In genomic region chr16:3459401-3460090, GRCh38 we compare ENCODE assay signal across 8 cellular contexts. TPM values are rescaled to one million over a fixed set of nuclear protein-coding genes. Genes with fewer than 3 reads are reported as not detected.
DNase-seq lines count a peak whose midpoint lies in the region; ATAC-seq, FAIRE-seq and TF ChIP-seq lines count a peak whose summit lies in the region.

No MANE protein-coding gene starts in this region.

- H3K27ac ChIP-seq in GM12878 (ENCODE audit: control insufficient read depth, insufficient read depth) = 0 out of 2 replicates have a peak overlapping the region, but pooled peaks have one; percentile 27
- peak overlapping the region in 1 of 2 donors; percentile 94 for H3K27ac ChIP-seq in uterus

- CTCF ChIA-PET in GM12878 (lab: Yijun Ruan, JAX) = interaction anchor here (2.7 to 2.9 kb wide), 2 partner anchors 192 to 330 kb away, joined by 9 to 12 read pairs; no protein-coding TSS in a partner anchor

- no peaks in the 10 kb centered on the region for H3K27me3 Mint-ChIP-seq in memory B cell

- no peak for TF ChIP-seq POLR2A in GM12878 (IDR thresholded peaks at IDR 0.05; ENCODE audit: low read depth, low read length)
- TF ChIP-seq POLR2A in uterus (IDR thresholded peaks at IDR 0.05) = no peak

- no peak overlapping the region for H2AFZ ChIP-seq in GM12878 (ENCODE audit: control insufficient read depth, low read depth, low read length)

- peak overlapping the region; percentile 85 for H3K4me3 Mint-ChIP-seq in memory B cell

- H4K20me1 ChIP-seq in GM12878 (ENCODE audit: control insufficient read depth, insufficient read depth) = peaks cover under 1% of the 10 kb centered on the region; the same call in 1 of the 2 replicates

- ATAC-seq in GM12878 (no peak), memory B cell (ENCODE audit: low read depth) (no peak), HG03342 (IDR thresholded peaks at IDR 0.05; ENCODE audit: unreplicated experiment) (no peak)

- H3K4me1 Mint-ChIP-seq in memory B cell = peaks cover 25% of the 10 kb centered on the region

- TSS peak; percentile 57 for BruUV-seq in GM12878 (replicated peaks; lab: Mats Ljungman, UMichigan)

- H3K9me3 Mint-ChIP-seq in memory B cell = no peaks in the 10 kb centered on the region

- DNase-seq in stimulated activated CD4-positive, alpha-beta T cell treated with anti-CD3 and anti-CD28 coated beads, Interleukin-15, amount 100 ng/mL, for 24 hours = peak; percentile 33
- DNase-seq in stimulated activated CD4-positive, alpha-beta T cell treated with anti-CD3 and anti-CD28 coated beads, Interleukin-1b, Interleukin-23, amount 100 ng/mL, for 48 hours = no peak
- DNase-seq in GM12878 (ENCODE audit: low read depth, low spot score) (no peak), memory B cell (ENCODE audit: low spot score in 2 of 2) (no peak), NCI-H226 (no peak), NCI-H2171 (lab: John Stamatoyannopoulos, UW) (no peak), uterus (no peak)

- H3K27me3 ChIP-seq in GM12878 (replicated peaks in 1 of 2; ENCODE audit: control insufficient read depth in 2 of 2, insufficient read depth in 2 of 2, low read length in 1 of 2) = no peaks in the 10 kb centered on the region
- no peaks in the 10 kb centered on the region for H3K27me3 ChIP-seq in uterus

- peaks cover 66% of the 10 kb centered on the region for H3K79me2 ChIP-seq in GM12878 (ENCODE audit: control insufficient read depth, insufficient read depth, low read length)

- SMC1A ChIA-PET in GM12878 (lab: Charles Lee; ENCODE audit: uncharacterized antibody, unreplicated experiment) = interaction anchor here (1.5 kb wide), 1 partner anchor 176 kb away, joined by 4 read pairs; the partner anchor contains the start of gene ZNF263

- in situ Hi-C loops in GM12878 (cut with MboI) = no loop called here

- H3K36me3 ChIP-seq in GM12878 (ENCODE audit: control insufficient read depth in 2 of 2, insufficient read depth in 2 of 2, low read length in 1 of 2) = no peaks in the 10 kb centered on the region; a peak in 1 of 4 replicates
- no peaks in the 10 kb centered on the region for H3K36me3 ChIP-seq in uterus

- 81% methylated on average over 9 of the region's 9 CpGs for WGBS in GM12878 (ENCODE audit: insufficient coverage, insufficient replicate concordance, low lambda C conversion rate, missing lambda C conversion rate)

- peak overlapping the region; percentile 86 for H3K4me2 ChIP-seq in GM12878 (ENCODE audit: control insufficient read depth, insufficient read depth)

- peak overlapping the region; percentile 79; the same call in 1 of the 2 replicates for H3K9ac ChIP-seq in GM12878 (ENCODE audit: control insufficient read depth, insufficient read depth, low read length)

- no peak for TF ChIP-seq RAD21 in GM12878 (IDR thresholded peaks at IDR 0.05; ENCODE audit: insufficient read depth, low read depth, low read length)

- TF ChIP-seq CTCF in GM12878 (IDR thresholded peaks at IDR 0.05 in 2 of 3, conservative IDR thresholded peaks at IDR 0.05 in 1 of 3; ENCODE audit: control insufficient read depth in 2 of 3, extremely low read depth in 1 of 3, insufficient read depth in 1 of 3, low read depth in 3 of 3, low read length in 3 of 3) (no peak), uterus (IDR thresholded peaks at IDR 0.05) (no peak)

- no peak for TF ChIP-seq EP300 in GM12878 (IDR thresholded peaks at IDR 0.05; ENCODE audit: borderline replicate concordance in 1 of 2, control insufficient read depth in 1 of 2, low read depth in 2 of 2, low read length in 2 of 2)

- RAD21 ChIA-PET in GM12878 (lab: Charles Lee; ENCODE audit: unreplicated experiment) = no interaction called here

- POLR2A ChIA-PET in GM12878 (lab: Charles Lee) = interaction anchor here (1.0 kb wide), 1 partner anchor 16 kb away, joined by 3 read pairs; the partner anchor contains the start of genes NAA60 and ZNF597

- peaks cover 21% of the 10 kb centered on the region for H3K4me1 ChIP-seq in GM12878 (ENCODE audit: control insufficient read depth, insufficient read depth, low read length)
- H3K4me1 ChIP-seq in uterus = peaks cover 0 to 13% of the 10 kb centered on the region in 2 donors

- intact Hi-C loops in GM12878 (cut with micrococcal nuclease; ENCODE audit: unreplicated experiment) = loop anchor here (1.0 to 5.0 kb wide), 4 partner anchors 43 to 271 kb away; partner anchors contain the start of genes CLUAP1, OR1F1, ZNF174 and ZSCAN32
- intact Hi-C loops in uterus (cut with DNase I; ENCODE audit: low total_unique reads) = no loop called here

- H3K9me3 ChIP-seq in GM12878 (replicated peaks; ENCODE audit: control insufficient read depth, insufficient read depth, low read length) (no peaks in the 10 kb centered on the region), uterus (no peaks in the 10 kb centered on the region)

- peak overlapping the region; percentile 77 for H3K4me3 ChIP-seq in GM12878
- H3K4me3 ChIP-seq in uterus = peak overlapping the region in 1 of 2 donors; percentile 92

- peak; percentile 23 for FAIRE-seq in GM12878 (lab: Jason Lieb, UNC)

- H3K36me3 Mint-ChIP-seq in memory B cell = no peaks in the 10 kb centered on the region

- peak overlapping the region; percentile 88 for H3K27ac Mint-ChIP-seq in memory B cell

RNA-seq across cellular contexts. Expression of gene NAA60, which starts 16.1 kb away (rescaled TPM):
- 45.2 and 45.7 TPM in 2 replicates for total RNA-seq in GM12878 (2013; cell fraction: nucleolus; rRNA removed)
- total RNA-seq in GM12878 (2014; rRNA removed) = 17.6 and 19.3 TPM in 2 replicates
- total RNA-seq in GM12878 (2014; rRNA removed; fragmentation: Illumina TruSeq; extraction: Trizol) = 10.9 and 15.6 TPM in 2 replicates
- 38.6 and 39.7 TPM in 2 replicates for total RNA-seq in GM12878 (2021)
- 14.5 TPM for polyA plus RNA-seq in GM12878 (2011; ENCODE audit: low read depth)
- 24.3 and 30.8 TPM in 2 replicates for polyA plus RNA-seq in GM12878 (2011; rRNA removed)
- polyA plus RNA-seq in GM12878 (2011; cell fraction: cytosol; rRNA removed) = 18.7 and 24.9 TPM in 2 replicates
- polyA plus RNA-seq in GM12878 (2011; cell fraction: nucleus; rRNA removed) = 29.8 and 39.6 TPM in 2 replicates
- polyA plus RNA-seq in GM12878 (2012) = 24.4 and 31.3 TPM in 2 replicates
- polyA plus RNA-seq in GM12878 (2014; fragmentation: Illumina TruSeq; extraction: Trizol) = 42.5 and 54.7 TPM in 2 replicates
- 1 to 10 TPM; 6.2 to 9.1 TPM for polyA plus RNA-seq in GM12878 (2014; fragmentation: Nextera tagmentation; extraction: Ambion mirVana)
- polyA plus RNA-seq in GM12878 (2014; rRNA removed) = 32.2 and 39.1 TPM in 2 replicates
- 10 to 100 TPM; 38.4 to 43.1 TPM for polyA plus RNA-seq in GM12878 (2016; fragmentation: Nextera tagmentation; extraction: Ambion mirVana)
- polyA minus RNA-seq in GM12878 (2011; rRNA and poly(A)+ RNA removed) = 18.9 and 22.5 TPM in 2 replicates
- 9.1 and 9.8 TPM in 2 replicates for polyA minus RNA-seq in GM12878 (2011; cell fraction: cytosol; rRNA and poly(A)+ RNA removed)
- polyA minus RNA-seq in GM12878 (2011; cell fraction: nucleus; rRNA and poly(A)+ RNA removed) = 11.0 and 15.4 TPM in 2 replicates
- total RNA-seq in uterus = 10 to 100 TPM; 17.4 to 45.1 (median 27.9) TPM

RNA-seq across cellular contexts. Expression of gene ZNF597, which starts 16.2 kb away (rescaled TPM):
- 9.8 and 9.9 TPM in 2 replicates for total RNA-seq in GM12878 (2013; cell fraction: nucleolus; rRNA removed)
- 2.4 TPM in 2 replicates for total RNA-seq in GM12878 (2014; rRNA removed)
- 2.8 TPM in 2 replicates for total RNA-seq in GM12878 (2014; rRNA removed; fragmentation: Illumina TruSeq; extraction: Trizol)
- 1.9 and 2.0 TPM in 2 replicates for total RNA-seq in GM12878 (2021)
- 1.1 TPM for polyA plus RNA-seq in GM12878 (2011; ENCODE audit: low read depth)
- polyA plus RNA-seq in GM12878 (2011; rRNA removed) = 2.7 and 3.1 TPM in 2 replicates
- 1.3 and 1.5 TPM in 2 replicates for polyA plus RNA-seq in GM12878 (2011; cell fraction: cytosol; rRNA removed)
- 2.0 and 2.3 TPM in 2 replicates for polyA plus RNA-seq in GM12878 (2011; cell fraction: nucleus; rRNA removed)
- 1.7 and 1.8 TPM in 2 replicates for polyA plus RNA-seq in GM12878 (2012)
- polyA plus RNA-seq in GM12878 (2014; fragmentation: Illumina TruSeq; extraction: Trizol) = 2.0 and 2.8 TPM in 2 replicates
- polyA plus RNA-seq in GM12878 (2014; fragmentation: Nextera tagmentation; extraction: Ambion mirVana) = under 1 TPM; 0.80 to 0.85 TPM
- 1.2 and 1.5 TPM in 2 replicates for polyA plus RNA-seq in GM12878 (2014; rRNA removed)
- polyA plus RNA-seq in GM12878 (2016; fragmentation: Nextera tagmentation; extraction: Ambion mirVana) = 1 to 10 TPM; 1.3 to 2.8 TPM
- 3.2 and 3.4 TPM in 2 replicates for polyA minus RNA-seq in GM12878 (2011; rRNA and poly(A)+ RNA removed)
- 1.8 and 2.1 TPM in 2 replicates for polyA minus RNA-seq in GM12878 (2011; cell fraction: cytosol; rRNA and poly(A)+ RNA removed)
- 1.5 and 2.9 TPM in 2 replicates for polyA minus RNA-seq in GM12878 (2011; cell fraction: nucleus; rRNA and poly(A)+ RNA removed)
- total RNA-seq in uterus = 1 to 10 TPM; 1.3 to 5.2 (median 2.7) TPM

RNA-seq across cellular contexts. Expression of gene C16orf90, which starts 35.7 kb away (rescaled TPM):
- total RNA-seq in GM12878 (2013; cell fraction: nucleolus; rRNA removed) = not detected in 2 replicates
- not detected in 2 replicates for total RNA-seq in GM12878 (2014; rRNA removed)
- not detected in 2 replicates for total RNA-seq in GM12878 (2014; rRNA removed; fragmentation: Illumina TruSeq; extraction: Trizol)
- total RNA-seq in GM12878 (2021) = not detected in 2 replicates
- not detected for polyA plus RNA-seq in GM12878 (2011; ENCODE audit: low read depth)
- not detected in 2 replicates for polyA plus RNA-seq in GM12878 (2011; rRNA removed)
- not detected in 2 replicates for polyA plus RNA-seq in GM12878 (2011; cell fraction: cytosol; rRNA removed)
- polyA plus RNA-seq in GM12878 (2011; cell fraction: nucleus; rRNA removed) = not detected in 2 replicates
- not detected in 2 replicates for polyA plus RNA-seq in GM12878 (2012)
- not detected in 2 replicates for polyA plus RNA-seq in GM12878 (2014; fragmentation: Illumina TruSeq; extraction: Trizol)
- not detected for polyA plus RNA-seq in GM12878 (2014; fragmentation: Nextera tagmentation; extraction: Ambion mirVana)
- not detected in 2 replicates for polyA plus RNA-seq in GM12878 (2014; rRNA removed)
- not detected for polyA plus RNA-seq in GM12878 (2016; fragmentation: Nextera tagmentation; extraction: Ambion mirVana)
- polyA minus RNA-seq in GM12878 (2011; rRNA and poly(A)+ RNA removed) = not detected in 2 replicates
- not detected in 2 replicates for polyA minus RNA-seq in GM12878 (2011; cell fraction: cytosol; rRNA and poly(A)+ RNA removed)
- not detected in 2 replicates for polyA minus RNA-seq in GM12878 (2011; cell fraction: nucleus; rRNA and poly(A)+ RNA removed)
- not detected for total RNA-seq in uterus

RNA-seq across cellular contexts. Expression of gene CLUAP1, which starts 41.3 kb away (rescaled TPM):
- total RNA-seq in GM12878 (2013; cell fraction: nucleolus; rRNA removed) = 23.3 and 26.2 TPM in 2 replicates
- total RNA-seq in GM12878 (2014; rRNA removed) = 3.8 and 6.0 TPM in 2 replicates
- total RNA-seq in GM12878 (2014; rRNA removed; fragmentation: Illumina TruSeq; extraction: Trizol) = 8.5 and 11.2 TPM in 2 replicates
- 6.9 and 7.1 TPM in 2 replicates for total RNA-seq in GM12878 (2021)
- polyA plus RNA-seq in GM12878 (2011; ENCODE audit: low read depth) = 5.1 TPM
- polyA plus RNA-seq in GM12878 (2011; rRNA removed) = 15.0 and 19.5 TPM in 2 replicates
- 3.5 and 4.4 TPM in 2 replicates for polyA plus RNA-seq in GM12878 (2011; cell fraction: cytosol; rRNA removed)
- polyA plus RNA-seq in GM12878 (2011; cell fraction: nucleus; rRNA removed) = 5.5 and 5.9 TPM in 2 replicates
- polyA plus RNA-seq in GM12878 (2012) = 6.0 and 7.1 TPM in 2 replicates
- 8.2 and 14.5 TPM in 2 replicates for polyA plus RNA-seq in GM12878 (2014; fragmentation: Illumina TruSeq; extraction: Trizol)
- 10 to 100 TPM; 14.9 to 16.2 TPM for polyA plus RNA-seq in GM12878 (2014; fragmentation: Nextera tagmentation; extraction: Ambion mirVana)
- 5.0 and 7.9 TPM in 2 replicates for polyA plus RNA-seq in GM12878 (2014; rRNA removed)
- 10 to 100 TPM; 14.6 to 15.1 TPM for polyA plus RNA-seq in GM12878 (2016; fragmentation: Nextera tagmentation; extraction: Ambion mirVana)
- polyA minus RNA-seq in GM12878 (2011; rRNA and poly(A)+ RNA removed) = 4.0 and 8.4 TPM in 2 replicates
- 3.9 and 7.2 TPM in 2 replicates for polyA minus RNA-seq in GM12878 (2011; cell fraction: cytosol; rRNA and poly(A)+ RNA removed)
- 2.9 and 5.7 TPM in 2 replicates for polyA minus RNA-seq in GM12878 (2011; cell fraction: nucleus; rRNA and poly(A)+ RNA removed)
- total RNA-seq in uterus = 10 to 100 TPM; 33.9 to 55.0 (median 43.1) TPM

RNA-seq across cellular contexts. Expression of gene ZNF174, which starts 58.5 kb away (rescaled TPM):
- total RNA-seq in GM12878 (2013; cell fraction: nucleolus; rRNA removed) = 16.0 and 18.9 TPM in 2 replicates
- 11.0 and 12.5 TPM in 2 replicates for total RNA-seq in GM12878 (2014; rRNA removed)
- 7.6 and 8.2 TPM in 2 replicates for total RNA-seq in GM12878 (2014; rRNA removed; fragmentation: Illumina TruSeq; extraction: Trizol)
- 9.5 and 10.1 TPM in 2 replicates for total RNA-seq in GM12878 (2021)
- 4.4 TPM for polyA plus RNA-seq in GM12878 (2011; ENCODE audit: low read depth)
- 14.1 and 14.3 TPM in 2 replicates for polyA plus RNA-seq in GM12878 (2011; rRNA removed)
- polyA plus RNA-seq in GM12878 (2011; cell fraction: cytosol; rRNA removed) = 13.0 and 14.3 TPM in 2 replicates
- polyA plus RNA-seq in GM12878 (2011; cell fraction: nucleus; rRNA removed) = 17.1 and 17.3 TPM in 2 replicates
- polyA plus RNA-seq in GM12878 (2012) = 5.7 and 7.6 TPM in 2 replicates
- polyA plus RNA-seq in GM12878 (2014; fragmentation: Illumina TruSeq; extraction: Trizol) = 11.9 and 13.2 TPM in 2 replicates
- polyA plus RNA-seq in GM12878 (2014; fragmentation: Nextera tagmentation; extraction: Ambion mirVana) = 1 to 10 TPM; 3.0 to 4.7 TPM
- polyA plus RNA-seq in GM12878 (2014; rRNA removed) = 9.8 and 10.7 TPM in 2 replicates
- polyA plus RNA-seq in GM12878 (2016; fragmentation: Nextera tagmentation; extraction: Ambion mirVana) = 10 to 100 TPM in 1 of 2 experiments, 1 to 10 TPM in 1; 8.6 to 10.0 TPM
- polyA minus RNA-seq in GM12878 (2011; rRNA and poly(A)+ RNA removed) = 6.4 and 10.5 TPM in 2 replicates
- polyA minus RNA-seq in GM12878 (2011; cell fraction: cytosol; rRNA and poly(A)+ RNA removed) = 3.2 and 4.1 TPM in 2 replicates
- 7.4 and 13.8 TPM in 2 replicates for polyA minus RNA-seq in GM12878 (2011; cell fraction: nucleus; rRNA and poly(A)+ RNA removed)
- total RNA-seq in uterus = 10 to 100 TPM in 3 of 4 donors, 1 to 10 TPM in 1; 5.6 to 16.2 (median 12.3) TPM
